15 cellular contexts compared by ENCODE assay signal in the genomic region with DNA sequence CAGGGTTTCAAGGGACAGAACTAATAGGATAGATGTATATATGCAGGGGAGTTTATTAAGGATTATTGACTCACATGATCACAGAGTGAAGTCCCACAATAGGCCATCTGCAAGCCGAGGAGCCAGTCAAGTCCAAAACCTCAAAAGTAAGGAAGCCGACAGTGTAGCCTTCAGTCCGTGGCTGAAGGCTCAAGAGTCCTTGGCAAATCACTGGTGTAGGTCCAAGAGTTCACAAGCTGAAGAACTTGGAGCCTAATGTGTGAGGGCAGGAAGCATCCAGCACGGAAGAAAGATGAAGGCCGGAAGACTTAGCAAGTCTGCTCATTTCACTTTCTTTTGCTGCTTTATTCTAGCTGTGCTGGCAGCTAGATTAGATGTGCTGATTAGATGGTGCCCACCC.
DNase-seq lines count a peak whose midpoint lies in the region; ATAC-seq and TF ChIP-seq lines count a peak whose summit lies in the region.
"Had no signal": no experiment of that assay in that cellular context is flagged by ENCODE, and none has a peak within 500 bp of the region (broad histone marks: within the 10 kb centered on the region; RNA-seq: fewer than 3 reads in every experiment).

No MANE protein-coding gene starts in this region.

- peak overlapping the region; percentile 28 for H3K18ac ChIP-seq in trophoblast cell (ENCODE audit: low read length)

- H3K27ac ChIP-seq in VCaP (peak overlapping the region; percentile 72), hepatocyte (peak overlapping the region; percentile 76), trophoblast cell (ENCODE audit: low read depth, low read length) (no peak overlapping the region), upper lobe of right lung (no peak overlapping the region)

- no peak overlapping the region for H4K12ac ChIP-seq in trophoblast cell (ENCODE audit: low read depth, low read length)

- intact Hi-C loops in upper lobe of right lung (cut with DNase I), result no loop called here

- peak overlapping the region; percentile 67 for H2BK5ac ChIP-seq in trophoblast cell (ENCODE audit: low read depth, low read length, poor library complexity)

- H4K8ac ChIP-seq in trophoblast cell (ENCODE audit: low read depth, low read length), result peak overlapping the region; percentile 36

- ATAC-seq in upper lobe of right lung, result peak; percentile 24

- H2AK5ac ChIP-seq in trophoblast cell (ENCODE audit: low read length), result peak overlapping the region; percentile 64

- H4K91ac ChIP-seq in trophoblast cell (ENCODE audit: low read depth, low read length), result peak overlapping the region; percentile 74

- 96% methylated on average over 5 of the region's 5 CpGs for WGBS in hepatocyte (ENCODE audit: low lambda C conversion rate, missing lambda C conversion rate)
- WGBS in trophoblast cell (ENCODE audit: extremely low coverage, insufficient coverage, insufficient read length), result no CpG with 5 or more reads among the region's 5 CpGs

- no peak overlapping the region for H2AFZ ChIP-seq in hepatocyte
- no peak overlapping the region for H2AFZ ChIP-seq in trophoblast cell (ENCODE audit: insufficient read depth, low read length, poor library complexity)

- H3K23ac ChIP-seq in trophoblast cell (ENCODE audit: low read length), result no peak overlapping the region

- H3K14ac ChIP-seq in trophoblast cell (ENCODE audit: low read length), result peak overlapping the region; percentile 36

- H3K4me2 ChIP-seq in hepatocyte (no peak overlapping the region), trophoblast cell (ENCODE audit: low read length) (no peak overlapping the region)

- H3K4me1 ChIP-seq in hepatocyte (ENCODE audit: insufficient read depth), result peaks cover 12% of the 10 kb centered on the region
- peaks cover 5 to 17% of the 10 kb centered on the region in 2 experiments for H3K4me1 ChIP-seq in trophoblast cell (ENCODE audit: control insufficient read depth in 1 of 2, insufficient read depth in 2 of 2, low read length in 2 of 2)
- no peaks in the 10 kb centered on the region for H3K4me1 ChIP-seq in upper lobe of right lung

- H3K27me3 ChIP-seq in hepatocyte, result no peaks in the 10 kb centered on the region
- no peaks in the 10 kb centered on the region for H3K27me3 ChIP-seq in trophoblast cell (ENCODE audit: insufficient read depth, low read length)
- no peaks in the 10 kb centered on the region for H3K27me3 ChIP-seq in upper lobe of right lung

- H3K36me3 ChIP-seq in hepatocyte (replicated peaks; ENCODE audit: insufficient read depth, low read depth) (no peaks in the 10 kb centered on the region), trophoblast cell (ENCODE audit: control insufficient read depth in 1 of 2, insufficient read depth in 2 of 2, low read length in 2 of 2) (no peaks in the 10 kb centered on the region), upper lobe of right lung (no peaks in the 10 kb centered on the region)

- H2BK120ac ChIP-seq in trophoblast cell (ENCODE audit: insufficient read depth, low read length, poor library complexity), result peak overlapping the region; percentile 80

- peak overlapping the region; percentile 71 for H3K4ac ChIP-seq in trophoblast cell (ENCODE audit: low read depth, low read length)

- H3K79me1 ChIP-seq in trophoblast cell (ENCODE audit: low read length), result peaks cover 26% of the 10 kb centered on the region

- H3K79me2 ChIP-seq in hepatocyte (no peaks in the 10 kb centered on the region), trophoblast cell (ENCODE audit: control insufficient read depth, insufficient read depth, low read length, poor library complexity) (no peaks in the 10 kb centered on the region)

- no peak overlapping the region for H3K9ac ChIP-seq in trophoblast cell (ENCODE audit: low read length)

- H3K9me3 ChIP-seq in hepatocyte (ENCODE audit: low read depth), result no peaks in the 10 kb centered on the region
- no peaks in the 10 kb centered on the region for H3K9me3 ChIP-seq in trophoblast cell (ENCODE audit: insufficient read depth, low read depth, low read length)
- H3K9me3 ChIP-seq in upper lobe of right lung, result no peaks in the 10 kb centered on the region
- H3K9me3 ChIP-seq: Caco-2 had no signal

- H3K9me2 ChIP-seq in hepatocyte (replicated peaks; ENCODE audit: insufficient read depth), result no peaks in the 10 kb centered on the region

- peak overlapping the region; percentile 81 for H2BK12ac ChIP-seq in trophoblast cell (ENCODE audit: low read length)

- no peak overlapping the region for H3K4me3 ChIP-seq in hepatocyte
- no peak overlapping the region for H3K4me3 ChIP-seq in trophoblast cell (ENCODE audit: low read depth, low read length)
- no peak overlapping the region for H3K4me3 ChIP-seq in upper lobe of right lung

- DNase-seq in hepatocyte (ENCODE audit: low spot score) (no peak), trophoblast cell (no peak), upper lobe of right lung (no peak), hippocampal formation (lab: John Stamatoyannopoulos, UW) (no peak), GM19238 (ENCODE audit: insufficient read length, low spot score) (no peak), ureter (ENCODE audit: low spot score) (no peak)
- DNase-seq in effector CD4-positive, alpha-beta T cell, result no peak
- DNase-seq: AML-193; Caco-2; CD4-positive, alpha-beta T cell; DMS153; DMS79; GDM1; H9 had no signal

- no peaks in the 10 kb centered on the region for H4K20me1 ChIP-seq in hepatocyte (ENCODE audit: insufficient read depth, poor library complexity, severe bottlenecking)

- TF ChIP-seq CTCF in VCaP (conservative IDR thresholded peaks at IDR 0.05), result no peak
- TF ChIP-seq CTCF in hepatocyte (IDR thresholded peaks at IDR 0.05; ENCODE audit: poor library complexity), result no peak
- TF ChIP-seq CTCF in upper lobe of right lung (IDR thresholded peaks at IDR 0.05), result no peak

Comparison
In these comparisons a context has a peak if more than half of its experiments do, and no peak if none do; other contexts are left out.
1. H3K27ac ChIP-seq: peak in VCaP (single experiment) and hepatocyte (single experiment); none in trophoblast cell (single experiment) and upper lobe of right lung (single experiment).